12 cellular contexts compared by ENCODE assay signal in genomic region chr1:64654519-64655341, GRCh38.
DNase-seq lines count a peak whose midpoint lies in the region; ATAC-seq and TF ChIP-seq lines count a peak whose summit lies in the region.
"Had no signal": no experiment of that assay in that cellular context is flagged by ENCODE, and none has a peak within 500 bp of the region (broad histone marks: within the 10 kb centered on the region; RNA-seq: fewer than 3 reads in every experiment).

No MANE protein-coding gene starts in this region.

- TF ChIP-seq CTCF in foreskin fibroblast (IDR thresholded peaks at IDR 0.05; ENCODE audit: low read depth, low read length), result peak; percentile 14
- peak; percentile 9 for TF ChIP-seq CTCF in parathyroid adenoma (IDR thresholded peaks at IDR 0.05)

- H3K9ac ChIP-seq in parathyroid adenoma, result no peak overlapping the region

- H3K4me3 Mint-ChIP-seq in stimulated activated effector memory CD8-positive, alpha-beta T cell treated with anti-CD3 and anti-CD28 coated beads, Interleukin-12 subunit alpha, Interleukin-12 subunit beta, amount 100 ng/mL, for 72 hours, result no peak overlapping the region
- H3K4me3 Mint-ChIP-seq: T-helper 1 cell treated with Interleukin-12 subunit alpha and Interleukin-12 subunit beta and Interleukin-4 antibody, amounts not matched to agents 30 μg/mL and 1 μg/mL, for 36 hours had no signal

- no peak overlapping the region for H2AFZ ChIP-seq in parathyroid adenoma

- no peaks in the 10 kb centered on the region for H3K27me3 ChIP-seq in parathyroid adenoma (ENCODE audit: control insufficient read depth, insufficient read depth, low read length)
- H3K27me3 ChIP-seq: gastrocnemius medialis had no signal

- H3K4me3 ChIP-seq in foreskin fibroblast (ENCODE audit: low read depth in 1 of 2, low read length in 2 of 2) (no peak overlapping the region), parathyroid adenoma (ENCODE audit: low read depth, low read length) (no peak overlapping the region)
- H3K4me3 ChIP-seq: gastrocnemius medialis had no signal

- H3K4me1 ChIP-seq in parathyroid adenoma, result no peaks in the 10 kb centered on the region
- H3K4me1 ChIP-seq: gastrocnemius medialis had no signal

- H3K4me2 ChIP-seq in parathyroid adenoma (ENCODE audit: low read length), result no peak overlapping the region

- H3K4me1 Mint-ChIP-seq in stimulated activated effector memory CD8-positive, alpha-beta T cell treated with anti-CD3 and anti-CD28 coated beads, Interleukin-12 subunit alpha, Interleukin-12 subunit beta, amount 100 ng/mL, for 72 hours, result no peaks in the 10 kb centered on the region

- no peaks in the 10 kb centered on the region for H3K36me3 ChIP-seq in parathyroid adenoma (ENCODE audit: control insufficient read depth, insufficient read depth, low read length)
- H3K36me3 ChIP-seq: gastrocnemius medialis had no signal

- H3K9me3 Mint-ChIP-seq in stimulated activated effector memory CD8-positive, alpha-beta T cell treated with anti-CD3 and anti-CD28 coated beads, Interleukin-12 subunit alpha, Interleukin-12 subunit beta, amount 100 ng/mL, for 72 hours, result no peaks in the 10 kb centered on the region
- H3K9me3 Mint-ChIP-seq: T-helper 1 cell treated with Interleukin-12 subunit alpha and Interleukin-12 subunit beta and Interleukin-4 antibody, amounts not matched to agents 30 μg/mL and 1 μg/mL, for 36 hours had no signal

- H3K9me3 ChIP-seq in parathyroid adenoma (ENCODE audit: control insufficient read depth, low read length), result no peaks in the 10 kb centered on the region
- H3K9me3 ChIP-seq: Caco-2, gastrocnemius medialis had no signal

- H3K27ac Mint-ChIP-seq in stimulated activated effector memory CD8-positive, alpha-beta T cell treated with anti-CD3 and anti-CD28 coated beads, Interleukin-12 subunit alpha, Interleukin-12 subunit beta, amount 100 ng/mL, for 72 hours, result no peak overlapping the region
- H3K27ac Mint-ChIP-seq: T-helper 1 cell treated with Interleukin-12 subunit alpha and Interleukin-12 subunit beta and Interleukin-4 antibody, amounts not matched to agents 30 μg/mL and 1 μg/mL, for 36 hours had no signal

- H3K36me3 Mint-ChIP-seq in stimulated activated effector memory CD8-positive, alpha-beta T cell treated with anti-CD3 and anti-CD28 coated beads, Interleukin-12 subunit alpha, Interleukin-12 subunit beta, amount 100 ng/mL, for 72 hours, result no peaks in the 10 kb centered on the region

- DNase-seq in GM03348 (ENCODE audit: low spot score) (peak; percentile 48), foreskin fibroblast (peak; percentile 9 to 43), NOMO-1 treated with DMSO at 0.1 percent for 48 hours (lab: John Stamatoyannopoulos, UW; ENCODE audit: unreplicated experiment) (no peak), nucleus accumbens (lab: John Stamatoyannopoulos, UW) (no peak)
- no peak for DNase-seq in stimulated activated effector memory CD8-positive, alpha-beta T cell treated with anti-CD3 and anti-CD28 coated beads, Interleukin-12 subunit alpha, Interleukin-12 subunit beta, amount 100 ng/mL, for 72 hours (ENCODE audit: low spot score in 2 of 2)
- DNase-seq: Caco-2, gastrocnemius medialis, NCI-H1694 treated with DMSO at 0.1 percent for 48 hours had no signal

- H3K27ac ChIP-seq in parathyroid adenoma, result no peak overlapping the region
- H3K27ac ChIP-seq: gastrocnemius medialis had no signal

- peak; percentile 65 for ATAC-seq in SK-N-SH treated with all-trans-retinoic acid at 6 μM for 48 hours
- no peak for ATAC-seq in stimulated activated effector memory CD8-positive, alpha-beta T cell treated with anti-CD3 and anti-CD28 coated beads, Interleukin-12 subunit alpha, Interleukin-12 subunit beta, amount 100 ng/mL, for 72 hours
- ATAC-seq in HG03135 (IDR thresholded peaks at IDR 0.05; ENCODE audit: unreplicated experiment), result no peak
- ATAC-seq: gastrocnemius medialis had no signal

- H3K79me2 ChIP-seq in parathyroid adenoma, result no peaks in the 10 kb centered on the region

TF ChIP-seq in SK-N-SH treated with all-trans-retinoic acid at 6 μM for 48 hours, 23 proteins besides CTCF, POLR2A, EP300 and RAD21 (continues in another document):
- TF ChIP-seq TOX (CRISPR knock-in tag; IDR thresholded peaks at IDR 0.05; ENCODE audit: borderline replicate concordance), result no peak
- TF ChIP-seq TSHZ2 (CRISPR knock-in tag; IDR thresholded peaks at IDR 0.05), result no peak
- no peak for TF ChIP-seq PATZ1 (CRISPR knock-in tag; IDR thresholded peaks at IDR 0.05; ENCODE audit: borderline replicate concordance)
- TF ChIP-seq SNAI2 (CRISPR knock-in tag; IDR thresholded peaks at IDR 0.05), result no peak
- TF ChIP-seq TCF4 (CRISPR knock-in tag; IDR thresholded peaks at IDR 0.05; ENCODE audit: borderline replicate concordance), result no peak
- no peak for TF ChIP-seq POU6F1 (CRISPR knock-in tag; IDR thresholded peaks at IDR 0.05; ENCODE audit: borderline replicate concordance, low read depth)
- no peak for TF ChIP-seq CSRNP3 (CRISPR knock-in tag; IDR thresholded peaks at IDR 0.05)
- TF ChIP-seq ESRRG (CRISPR knock-in tag; IDR thresholded peaks at IDR 0.05), result no peak
- TF ChIP-seq ZC3H10 (CRISPR knock-in tag; IDR thresholded peaks at IDR 0.05), result no peak
- TF ChIP-seq ZNF565 (CRISPR knock-in tag; conservative IDR thresholded peaks at IDR 0.05; ENCODE audit: low read depth), result no peak
- TF ChIP-seq ZNF70 (CRISPR knock-in tag; IDR thresholded peaks at IDR 0.05), result no peak
- TF ChIP-seq ARNTL (CRISPR knock-in tag; IDR thresholded peaks at IDR 0.05; ENCODE audit: borderline replicate concordance, low read depth), result no peak
- TF ChIP-seq ZFP3 (CRISPR knock-in tag; IDR thresholded peaks at IDR 0.05), result no peak
- no peak for TF ChIP-seq ISL1 (CRISPR knock-in tag; IDR thresholded peaks at IDR 0.05)
- no peak for TF ChIP-seq ZFP30 (CRISPR knock-in tag; IDR thresholded peaks at IDR 0.05)
- no peak for TF ChIP-seq CSDC2 (CRISPR knock-in tag; IDR thresholded peaks at IDR 0.05)

Comparison
In these comparisons a context has a peak if more than half of its experiments do, and no peak if none do; other contexts are left out.
1. DNase-seq: peak in GM03348 (single experiment) and foreskin fibroblast (2 of 2); none in NOMO-1 treated with DMSO at 0.1 percent for 48 hours (single experiment), nucleus accumbens (0 of 56) and stimulated activated effector memory CD8-positive, alpha-beta T cell treated with anti-CD3 and anti-CD28 coated beads, Interleukin-12 subunit alpha, Interleukin-12 subunit beta, amount 100 ng/mL, for 72 hours (0 of 2).